Comparison of ENCODE assay signal across 8 cellular contexts in genomic region chr22:18077639-18078328, GRCh38. TPM values are rescaled to one million over a fixed set of nuclear protein-coding genes. Genes with fewer than 3 reads are reported as not detected.
A peak's percentile ranks its signal among the peaks of the same experiment; 100 is the strongest.
DNase-seq lines count a peak whose midpoint lies in the region; TF ChIP-seq lines count a peak whose summit lies in the region.

TSS of gene PEX26 (plus strand) at chr22:18077990. CDS start at chr22:18078377, 387 bp downstream.

- CTCF ChIA-PET in HEK293 (lab: Yijun Ruan, JAX) = interaction anchor here (0.6 to 8.8 kb wide), 29 partner anchors 8 to 906 kb away, joined by 3 to 279 read pairs (median 4); partner anchors contain the start of gene MICAL3

- no peaks in the 10 kb centered on the region for H3K27me3 ChIP-seq in suprapubic skin

- WGBS in suprapubic skin = under 1% methylated on average over 25 of the region's 50 CpGs

- H3K27ac ChIP-seq in HEK293 (ENCODE audit: extremely low read depth, low read depth, low read length) (peak within 1 kb of the TSS; percentile 67), SK-N-MC (no peak within 1 kb of the TSS), suprapubic skin (peak within 1 kb of the TSS; percentile 87)

- H3K9me3 ChIP-seq in HEK293 (ENCODE audit: control insufficient read depth, insufficient read depth, low read depth, low read length) (no peaks in the 10 kb centered on the region), SK-N-MC (ENCODE audit: low read depth, low read length) (no peaks in the 10 kb centered on the region), suprapubic skin (no peaks in the 10 kb centered on the region)

- peak; percentile 19 for TF ChIP-seq EP300 in suprapubic skin (IDR thresholded peaks at IDR 0.05)

- TF ChIP-seq CTCF in HEK293 (tag by site-specific recombination; IDR thresholded peaks at IDR 0.05) = no peak
- no peak for TF ChIP-seq CTCF in suprapubic skin (IDR thresholded peaks at IDR 0.05)

- DNase-seq in GF-D8 (lab: John Stamatoyannopoulos, UW) (peak; percentile 87), MV-4-11 (lab: John Stamatoyannopoulos, UW) (peak; percentile 95), SK-N-MC (ENCODE audit: low read depth, low spot score) (peak; percentile 74), germinal center (ENCODE audit: low spot score) (peak; percentile 95), nucleus accumbens (lab: John Stamatoyannopoulos, UW) (peak; percentile 60 to 98 (median 92)), suprapubic skin (ENCODE audit: low spot score in 2 of 2) (peak; percentile 97 to 99)
- DNase-seq in activated naive CD4-positive, alpha-beta T cell treated with anti-CD3 and anti-CD28 coated beads, Interleukin-2, amount 50 U/mL, for 16 hours = peak; percentile 95

- H3K36me3 ChIP-seq in HEK293 (ENCODE audit: control insufficient read depth in 2 of 2, insufficient read depth in 1 of 2, low read length in 2 of 2) (peaks cover 21 to 36% of the 10 kb centered on the region in 2 experiments), SK-N-MC (ENCODE audit: insufficient read depth, low read length) (peaks cover 35% of the 10 kb centered on the region), suprapubic skin (peaks cover 28% of the 10 kb centered on the region)

- H3K4me3 ChIP-seq in HEK293 (ENCODE audit: low read depth, low read length) (peak within 1 kb of the TSS; percentile 96), SK-N-MC (peak within 1 kb of the TSS; percentile 96), suprapubic skin (peak within 1 kb of the TSS; percentile 82)

- POLR2A ChIA-PET in HEK293 (lab: Yijun Ruan, JAX) = interaction anchor here (0.6 to 2.9 kb wide), 23 partner anchors 9 to 714 kb away, joined by 3 to 13 read pairs (median 3); partner anchors contain the start of genes CECR2, MICAL3 and USP18

- peak within 1 kb of the TSS; percentile 85 for H3K9ac ChIP-seq in SK-N-MC (ENCODE audit: insufficient read length)

- H3K4me1 ChIP-seq in HEK293 (ENCODE audit: control insufficient read depth, insufficient read depth, low read length) = no peaks in the 10 kb centered on the region
- H3K4me1 ChIP-seq in suprapubic skin = peaks cover 46% of the 10 kb centered on the region

- TF ChIP-seq POLR2A in suprapubic skin (IDR thresholded peaks at IDR 0.05) = peak; percentile 47 to 48

TF ChIP-seq in HEK293, 187 proteins besides CTCF, POLR2A, EP300 and RAD21 (continues in another document):
- TF ChIP-seq HOXA7 (CRISPR knock-in tag; IDR thresholded peaks at IDR 0.05; ENCODE audit: borderline replicate concordance) = no peak
- no peak for TF ChIP-seq MEIS1 (CRISPR knock-in tag; IDR thresholded peaks at IDR 0.05; ENCODE audit: borderline replicate concordance)
- no peak for TF ChIP-seq ZNF585B (tag by site-specific recombination; IDR thresholded peaks at IDR 0.05)
- TF ChIP-seq KLF7 (tag by site-specific recombination; IDR thresholded peaks at IDR 0.05; ENCODE audit: borderline replicate concordance) = no peak
- no peak for TF ChIP-seq ZNF121 (tag by site-specific recombination; IDR thresholded peaks at IDR 0.05)
- TF ChIP-seq, protein P1, sequence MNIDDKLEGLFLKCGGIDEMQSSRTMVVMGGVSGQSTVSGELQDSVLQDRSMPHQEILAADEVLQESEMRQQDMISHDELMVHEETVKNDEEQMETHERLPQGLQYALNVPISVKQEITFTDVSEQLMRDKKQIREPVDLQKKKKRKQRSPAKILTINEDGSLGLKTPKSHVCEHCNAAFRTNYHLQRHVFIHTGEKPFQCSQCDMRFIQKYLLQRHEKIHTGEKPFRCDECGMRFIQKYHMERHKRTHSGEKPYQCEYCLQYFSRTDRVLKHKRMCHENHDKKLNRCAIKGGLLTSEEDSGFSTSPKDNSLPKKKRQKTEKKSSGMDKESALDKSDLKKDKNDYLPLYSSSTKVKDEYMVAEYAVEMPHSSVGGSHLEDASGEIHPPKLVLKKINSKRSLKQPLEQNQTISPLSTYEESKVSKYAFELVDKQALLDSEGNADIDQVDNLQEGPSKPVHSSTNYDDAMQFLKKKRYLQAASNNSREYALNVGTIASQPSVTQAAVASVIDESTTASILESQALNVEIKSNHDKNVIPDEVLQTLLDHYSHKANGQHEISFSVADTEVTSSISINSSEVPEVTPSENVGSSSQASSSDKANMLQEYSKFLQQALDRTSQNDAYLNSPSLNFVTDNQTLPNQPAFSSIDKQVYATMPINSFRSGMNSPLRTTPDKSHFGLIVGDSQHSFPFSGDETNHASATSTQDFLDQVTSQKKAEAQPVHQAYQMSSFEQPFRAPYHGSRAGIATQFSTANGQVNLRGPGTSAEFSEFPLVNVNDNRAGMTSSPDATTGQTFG (tag by site-specific recombination; IDR thresholded peaks at IDR 0.05; ENCODE audit: borderline replicate concordance) = no peak
- no peak for TF ChIP-seq ZNF23 (tag by site-specific recombination; IDR thresholded peaks at IDR 0.05; ENCODE audit: borderline replicate concordance)
- peak; percentile 44; the same call in 1 of the 2 replicates for TF ChIP-seq SP7 (tag by site-specific recombination; IDR thresholded peaks at IDR 0.05)
- TF ChIP-seq ZNF416 (tag by site-specific recombination; IDR thresholded peaks at IDR 0.05) = no peak
- peak; percentile 89 for TF ChIP-seq YY2 (tag by site-specific recombination; IDR thresholded peaks at IDR 0.05)
- peak; percentile 84 for TF ChIP-seq YY1 (tag by site-specific recombination; IDR thresholded peaks at IDR 0.05)
- TF ChIP-seq OVOL3 (tag by site-specific recombination; IDR thresholded peaks at IDR 0.05) = no peak
- no peak for TF ChIP-seq ZNF223 (tag by site-specific recombination; IDR thresholded peaks at IDR 0.05)
- no peak for TF ChIP-seq GFI1B (tag by site-specific recombination; IDR thresholded peaks at IDR 0.05)
- no peak for TF ChIP-seq ZNF354C (tag by site-specific recombination; IDR thresholded peaks at IDR 0.05; ENCODE audit: borderline replicate concordance, low read depth)
- TF ChIP-seq ZNF114 (tag by site-specific recombination; IDR thresholded peaks at IDR 0.05) = no peak
- TF ChIP-seq ZNF280C (tag by site-specific recombination; IDR thresholded peaks at IDR 0.05) = no peak
- no peak for TF ChIP-seq ZNF530 (tag by site-specific recombination; IDR thresholded peaks at IDR 0.05; ENCODE audit: low read depth)
- no peak for TF ChIP-seq ZBTB1 (tag by site-specific recombination; IDR thresholded peaks at IDR 0.05)
- no peak for TF ChIP-seq ZNF777 (tag by site-specific recombination; IDR thresholded peaks at IDR 0.05; ENCODE audit: borderline replicate concordance)
- TF ChIP-seq ZNF488 (tag by site-specific recombination; IDR thresholded peaks at IDR 0.05) = no peak
- no peak for TF ChIP-seq ZNF248 (tag by site-specific recombination; IDR thresholded peaks at IDR 0.05)
- no peak for TF ChIP-seq ZNF48 (tag by site-specific recombination; IDR thresholded peaks at IDR 0.05)
- TF ChIP-seq ZBTB21 (tag by site-specific recombination; IDR thresholded peaks at IDR 0.05) = no peak
- TF ChIP-seq ZNF544 (tag by site-specific recombination; IDR thresholded peaks at IDR 0.05) = no peak

RNA-seq across cellular contexts. Expression of gene PEX26, which starts in this region (rescaled TPM):
- total RNA-seq in suprapubic skin = 10 to 100 TPM; 31.7 to 47.3 (median 39.1) TPM
